ENCODE assay signal across 27 cellular contexts in genomic region chr2:47249931-47250330, GRCh38.
"Had no signal": no experiment of that assay in that cellular context is flagged by ENCODE, and none has a peak within 500 bp of the region (broad histone marks: within the 10 kb centered on the region; RNA-seq: fewer than 3 reads in every experiment).

No MANE protein-coding gene starts in this region.

- H3K27ac Mint-ChIP-seq: activated CD4-positive, alpha-beta T cell treated with anti-CD3 and anti-CD28 coated beads, Interleukin-2, amount 10 ng/mL, durations not matched to agents 24 days and 14 days; activated CD8-positive, alpha-beta T cell treated with anti-CD3 and anti-CD28 coated beads for 36 hours; activated naive CD4-positive, alpha-beta T cell treated with anti-CD3 and anti-CD28 coated beads, Interleukin-2, amount 50 U/mL, for 72 hours; effector memory CD8-positive, alpha-beta T cell; naive thymus-derived CD8-positive, alpha-beta T cell; stimulated activated effector memory CD8-positive, alpha-beta T cell treated with anti-CD3 and anti-CD28 coated beads, Interleukin-12 subunit alpha, Interleukin-12 subunit beta, amount 100 ng/mL, for 72 hours; stimulated activated naive CD8-positive, alpha-beta T cell treated with anti-CD3 and anti-CD28 coated beads, Interleukin-15, amount 100 ng/mL, for 72 hours; T-helper 2 cell treated with Interferon-gamma antibody and Interleukin-4, amounts not matched to agents 5 μg/mL and 100 μg/mL, for 36 hours had no signal

- H3K27me3 ChIP-seq: dorsolateral prefrontal cortex, esophagus muscularis mucosa, left lung, pancreas, right atrium auricular region, suprapubic skin, tibial nerve, uterus had no signal

- H3K27ac ChIP-seq: dorsolateral prefrontal cortex, esophagus muscularis mucosa, left lung, pancreas, psoas muscle, right atrium auricular region, suprapubic skin, uterus, VCaP had no signal

- H3K36me3 ChIP-seq: esophagus muscularis mucosa, left lung, pancreas, right atrium auricular region, suprapubic skin, tibial nerve, uterus had no signal

- H3K9me3 Mint-ChIP-seq: activated CD4-positive, alpha-beta T cell treated with anti-CD3 and anti-CD28 coated beads, Interleukin-2, amount 10 ng/mL, durations not matched to agents 24 days and 14 days; activated CD8-positive, alpha-beta T cell treated with anti-CD3 and anti-CD28 coated beads for 36 hours; activated naive CD4-positive, alpha-beta T cell treated with anti-CD3 and anti-CD28 coated beads, Interleukin-2, amount 50 U/mL, for 72 hours; effector memory CD8-positive, alpha-beta T cell; naive thymus-derived CD8-positive, alpha-beta T cell; stimulated activated effector memory CD8-positive, alpha-beta T cell treated with anti-CD3 and anti-CD28 coated beads, Interleukin-12 subunit alpha, Interleukin-12 subunit beta, amount 100 ng/mL, for 72 hours; stimulated activated naive CD8-positive, alpha-beta T cell treated with anti-CD3 and anti-CD28 coated beads, Interleukin-15, amount 100 ng/mL, for 72 hours; T-helper 2 cell treated with Interferon-gamma antibody and Interleukin-4, amounts not matched to agents 5 μg/mL and 100 μg/mL, for 36 hours had no signal

- H3K36me3 Mint-ChIP-seq: activated naive CD4-positive, alpha-beta T cell treated with anti-CD3 and anti-CD28 coated beads, Interleukin-2, amount 50 U/mL, for 72 hours; naive thymus-derived CD8-positive, alpha-beta T cell; stimulated activated effector memory CD8-positive, alpha-beta T cell treated with anti-CD3 and anti-CD28 coated beads, Interleukin-12 subunit alpha, Interleukin-12 subunit beta, amount 100 ng/mL, for 72 hours had no signal

- H3K4me3 ChIP-seq: dorsolateral prefrontal cortex, esophagus muscularis mucosa, left lung, lung, pancreas, psoas muscle, right atrium auricular region, suprapubic skin, tibial nerve, uterus had no signal

- H3K9me3 ChIP-seq: esophagus muscularis mucosa, left lung, pancreas, psoas muscle, right atrium auricular region, suprapubic skin, tibial nerve, uterus had no signal

- H3K4me3 Mint-ChIP-seq: activated CD4-positive, alpha-beta T cell treated with anti-CD3 and anti-CD28 coated beads, Interleukin-2, amount 10 ng/mL, durations not matched to agents 24 days and 14 days; activated CD8-positive, alpha-beta T cell treated with anti-CD3 and anti-CD28 coated beads for 36 hours; effector memory CD8-positive, alpha-beta T cell; naive thymus-derived CD8-positive, alpha-beta T cell; stimulated activated effector memory CD8-positive, alpha-beta T cell treated with anti-CD3 and anti-CD28 coated beads, Interleukin-12 subunit alpha, Interleukin-12 subunit beta, amount 100 ng/mL, for 72 hours; stimulated activated naive CD8-positive, alpha-beta T cell treated with anti-CD3 and anti-CD28 coated beads, Interleukin-15, amount 100 ng/mL, for 72 hours; T-helper 2 cell treated with Interferon-gamma antibody and Interleukin-4, amounts not matched to agents 5 μg/mL and 100 μg/mL, for 36 hours had no signal

- ATAC-seq: activated CD4-positive, CD25-positive, alpha-beta regulatory T cell treated with anti-CD3 and anti-CD28 coated beads, Interleukin-2, amount 50 U/mL, for 24 hours; activated CD8-positive, alpha-beta T cell treated with anti-CD3 and anti-CD28 coated beads for 36 hours; activated naive CD4-positive, alpha-beta T cell treated with anti-CD3 and anti-CD28 coated beads, Interleukin-2, amount 50 U/mL, for 72 hours; effector memory CD8-positive, alpha-beta T cell; naive thymus-derived CD8-positive, alpha-beta T cell; stimulated activated effector memory CD8-positive, alpha-beta T cell treated with anti-CD3 and anti-CD28 coated beads, Interleukin-12 subunit alpha, Interleukin-12 subunit beta, amount 100 ng/mL, for 72 hours; stimulated activated naive CD8-positive, alpha-beta T cell treated with anti-CD3 and anti-CD28 coated beads, Interleukin-15, amount 100 ng/mL, for 72 hours had no signal

- DNase-seq: activated CD4-positive, alpha-beta T cell treated with anti-CD3 and anti-CD28 coated beads, Interleukin-2, amount 10 ng/mL, durations not matched to agents 24 days and 14 days; activated CD8-positive, alpha-beta T cell treated with anti-CD3 and anti-CD28 coated beads for 36 hours; activated T-cell treated with anti-CD3 and anti-CD28 coated beads, Interleukin-2, amount 50 U/mL, for 1 hour; aorta; central memory CD4-positive, alpha-beta T cell; dorsolateral prefrontal cortex; effector memory CD8-positive, alpha-beta T cell; hippocampal formation; left lung; naive thymus-derived CD8-positive, alpha-beta T cell; pancreas; psoas muscle; stimulated activated CD4-positive, alpha-beta T cell treated with anti-CD3 and anti-CD28 coated beads, Interleukin-2, amount 100 ng/mL, for 24 hours; stimulated activated naive CD8-positive, alpha-beta T cell treated with anti-CD3 and anti-CD28 coated beads, Interleukin-15, amount 100 ng/mL, for 72 hours; uterus had no signal

- H3K4me1 Mint-ChIP-seq: activated CD4-positive, alpha-beta T cell treated with anti-CD3 and anti-CD28 coated beads, Interleukin-2, amount 10 ng/mL, durations not matched to agents 24 days and 14 days; naive thymus-derived CD8-positive, alpha-beta T cell; stimulated activated naive CD8-positive, alpha-beta T cell treated with anti-CD3 and anti-CD28 coated beads, Interleukin-15, amount 100 ng/mL, for 72 hours had no signal

- H3K4me1 ChIP-seq: left lung, pancreas, psoas muscle, right atrium auricular region, suprapubic skin, uterus had no signal

- H3K27me3 Mint-ChIP-seq: stimulated activated naive CD8-positive, alpha-beta T cell treated with anti-CD3 and anti-CD28 coated beads, Interleukin-15, amount 100 ng/mL, for 72 hours had no signal

- FAIRE-seq: frontal cortex, pancreas, small intestine had no signal
